ENCODE assay signal across 21 cellular contexts in the genomic region with DNA sequence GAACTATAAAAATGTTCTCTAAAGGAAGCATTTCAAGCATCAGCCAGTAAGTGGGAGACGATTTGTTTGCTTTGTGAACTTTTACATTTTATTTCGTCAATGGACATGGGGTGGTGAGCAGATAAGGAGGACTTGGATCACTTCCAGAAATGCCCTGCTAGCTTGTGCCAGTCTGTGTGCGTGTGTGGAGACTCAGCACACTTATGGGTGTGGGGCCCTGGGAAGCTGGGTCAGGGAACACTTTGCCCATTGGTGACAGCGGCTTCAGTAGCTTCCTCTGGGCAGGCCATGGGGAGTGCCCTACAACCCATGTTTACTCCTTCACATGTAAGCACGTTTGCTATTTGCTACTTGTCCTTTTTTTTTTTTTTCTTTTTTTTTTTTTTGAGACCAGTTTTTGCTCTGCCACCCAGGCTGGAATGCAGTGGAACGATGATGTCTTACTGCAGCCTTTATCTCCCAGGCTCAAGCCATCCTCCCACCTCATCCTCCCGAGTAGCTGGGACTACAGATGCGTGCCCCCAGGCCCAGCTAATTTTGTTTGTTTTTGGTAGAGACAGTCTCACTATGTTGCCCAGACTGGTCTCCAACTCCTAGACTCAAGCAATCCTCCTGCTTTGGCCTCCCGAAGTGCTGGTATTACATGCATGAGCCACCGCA. TPM values are rescaled to one million over a fixed set of nuclear protein-coding genes. Genes with fewer than 3 reads are reported as not detected.
DNase-seq lines count a peak whose midpoint lies in the region; ATAC-seq, FAIRE-seq and TF ChIP-seq lines count a peak whose summit lies in the region.
"Had no signal": no experiment of that assay in that cellular context is flagged by ENCODE, and none has a peak within 500 bp of the region (broad histone marks: within the 10 kb centered on the region; RNA-seq: fewer than 3 reads in every experiment).

No MANE protein-coding gene starts in this region.

- intact Hi-C loops in vagina (cut with DNase I) = no loop called here

- CTCF ChIA-PET in A549 (lab: Yijun Ruan, JAX) = no interaction called here
- CTCF ChIA-PET in activated CD4-positive, alpha-beta T cell treated with anti-CD3 and anti-CD28 coated beads, Interleukin-2, amount 10 ng/mL, durations not matched to agents 7 days and 5 days (lab: Charles Lee) = interaction anchor here (1.4 to 2.3 kb wide), 2 partner anchors 58 to 113 kb away, joined by 3 to 9 read pairs; no protein-coding TSS in a partner anchor

- TF ChIP-seq RAD21 in A549 (conservative IDR thresholded peaks at IDR 0.05 in 1 of 2, IDR thresholded peaks at IDR 0.05 in 1 of 2) = no peak

- H3K4me3 Mint-ChIP-seq in activated CD4-positive, alpha-beta T cell treated with anti-CD3 and anti-CD28 coated beads, Interleukin-2, amount 10 ng/mL, durations not matched to agents 7 days and 5 days = no peak overlapping the region
- H3K4me3 Mint-ChIP-seq: activated CD8-positive, alpha-beta T cell treated with anti-CD3 and anti-CD28 coated beads, Interleukin-2, amount 10 ng/mL, durations not matched to agents 7 days and 5 days; mesothelial cell of epicardium had no signal

- FAIRE-seq in A549 (lab: Jason Lieb, UNC) = no peak
- FAIRE-seq: endothelial cell of umbilical vein, islet of Langerhans had no signal

- peaks cover 38% of the 10 kb centered on the region for H3K36me3 Mint-ChIP-seq in activated CD4-positive, alpha-beta T cell treated with anti-CD3 and anti-CD28 coated beads, Interleukin-2, amount 10 ng/mL, durations not matched to agents 7 days and 5 days (ENCODE audit: low read depth)

- no peak for TF ChIP-seq POLR2A in A549 (IDR thresholded peaks at IDR 0.05; ENCODE audit: low read length)
- TF ChIP-seq POLR2A in vagina (IDR thresholded peaks at IDR 0.05) = no peak

- H3K27ac Mint-ChIP-seq in activated CD4-positive, alpha-beta T cell treated with anti-CD3 and anti-CD28 coated beads, Interleukin-2, amount 10 ng/mL, durations not matched to agents 7 days and 5 days = no peak overlapping the region
- H3K27ac Mint-ChIP-seq: activated CD8-positive, alpha-beta T cell treated with anti-CD3 and anti-CD28 coated beads, Interleukin-2, amount 10 ng/mL, durations not matched to agents 7 days and 5 days; mesothelial cell of epicardium had no signal

- TF ChIP-seq CTCF in A549 (IDR thresholded peaks at IDR 0.05) (no peak), vagina (IDR thresholded peaks at IDR 0.05) (no peak)

- peaks cover 9% of the 10 kb centered on the region; the same call in 2 of the 3 replicates for H3K4me1 ChIP-seq in A549
- H3K4me1 ChIP-seq in vagina = peaks cover 6% of the 10 kb centered on the region

- ATAC-seq in A549 (peak; percentile 74 to 76; a peak in 5 of 6 replicates), esophagus mucosa (peak; percentile 45)
- ATAC-seq: activated CD8-positive, alpha-beta T cell treated with anti-CD3 and anti-CD28 coated beads, Interleukin-2, amount 10 ng/mL, durations not matched to agents 7 days and 5 days; HCT116 had no signal

- H3K4me1 Mint-ChIP-seq in activated CD4-positive, alpha-beta T cell treated with anti-CD3 and anti-CD28 coated beads, Interleukin-2, amount 10 ng/mL, durations not matched to agents 7 days and 5 days = peaks cover 70% of the 10 kb centered on the region

- H3K4me3 ChIP-seq in A549 = no peak overlapping the region
- no peak overlapping the region for H3K4me3 ChIP-seq in vagina
- H3K4me3 ChIP-seq: sigmoid colon, tibial nerve had no signal

- DNase-seq in A549 (ENCODE audit: low read depth in 1 of 2, low spot score in 1 of 2) (peak in 1 of 2 experiments; percentile 42), ELF-1 (ENCODE audit: low read depth, low spot score) (peak; percentile 34), NCI-H510A (lab: John Stamatoyannopoulos, UW) (peak; percentile 24), NCI-H2196 (lab: John Stamatoyannopoulos, UW; ENCODE audit: unreplicated experiment) (no peak), NK-92 (lab: John Stamatoyannopoulos, UW; ENCODE audit: unreplicated experiment) (no peak), vagina (ENCODE audit: extremely low spot score in 2 of 2) (no peak)
- DNase-seq in activated CD4-positive, alpha-beta T cell treated with anti-CD3 and anti-CD28 coated beads, Interleukin-2, amount 10 ng/mL, durations not matched to agents 7 days and 5 days = no peak
- DNase-seq: activated CD8-positive, alpha-beta T cell treated with anti-CD3 and anti-CD28 coated beads, Interleukin-2, amount 10 ng/mL, durations not matched to agents 7 days and 5 days; activated gamma-delta T cell; aorta; glutamatergic neuron; NCI-H2081 treated with DMSO at 0.1 percent for 48 hours; SIG-M5; sigmoid colon; stimulated activated CD4-positive, alpha-beta T cell treated with anti-CD3 and anti-CD28 coated beads, Interleukin-4, amount 100 ng/mL, for 1 hour had no signal

- no peaks in the 10 kb centered on the region for H3K9me3 ChIP-seq in A549
- no peaks in the 10 kb centered on the region for H3K9me3 ChIP-seq in vagina
- H3K9me3 ChIP-seq: sigmoid colon, tibial nerve had no signal

- H3K36me3 ChIP-seq in vagina = peaks cover 0 to 28% of the 10 kb centered on the region in 2 donors
- H3K36me3 ChIP-seq: sigmoid colon had no signal

- H3K4me2 ChIP-seq in A549 = 0 out of 3 replicates have a peak overlapping the region, but pooled peaks have one; percentile 6

- no peaks in the 10 kb centered on the region for H3K9me3 Mint-ChIP-seq in activated CD4-positive, alpha-beta T cell treated with anti-CD3 and anti-CD28 coated beads, Interleukin-2, amount 10 ng/mL, durations not matched to agents 7 days and 5 days
- H3K9me3 Mint-ChIP-seq: mesothelial cell of epicardium had no signal

- no peak for TF ChIP-seq EP300 in A549 (IDR thresholded peaks at IDR 0.05)

- WGBS in A549 (ENCODE audit: missing lambda C conversion rate) = 66% methylated on average over 7 of the region's 10 CpGs

- H3K27me3 ChIP-seq in vagina = no peaks in the 10 kb centered on the region
- H3K27me3 ChIP-seq: sigmoid colon, tibial nerve had no signal

- H3K27me3 Mint-ChIP-seq in activated CD4-positive, alpha-beta T cell treated with anti-CD3 and anti-CD28 coated beads, Interleukin-2, amount 10 ng/mL, durations not matched to agents 7 days and 5 days = peaks cover 3% of the 10 kb centered on the region

- no peak overlapping the region for H3K27ac ChIP-seq in A549
- H3K27ac ChIP-seq in vagina = no peak overlapping the region
- H3K27ac ChIP-seq: sigmoid colon, tibial nerve had no signal

- POLR2A ChIA-PET in A549 (lab: Yijun Ruan, JAX) = no interaction called here
- POLR2A ChIA-PET in activated CD4-positive, alpha-beta T cell treated with anti-CD3 and anti-CD28 coated beads, Interleukin-2, amount 10 ng/mL, durations not matched to agents 7 days and 5 days (lab: Charles Lee) = no interaction called here

TF ChIP-seq in A549, 52 proteins besides CTCF, POLR2A, EP300 and RAD21:
- TF ChIP-seq RNF2 (IDR thresholded peaks at IDR 0.05; ENCODE audit: borderline replicate concordance, low read depth) = no peak
- no peak for TF ChIP-seq MAFK (IDR thresholded peaks at IDR 0.05; ENCODE audit: partially characterized antibody)
- no peak for TF ChIP-seq SMC3 (IDR thresholded peaks at IDR 0.05)
- TF ChIP-seq GATA3 (IDR thresholded peaks at IDR 0.05; ENCODE audit: borderline replicate concordance) = no peak
- TF ChIP-seq HOXB5 (CRISPR knock-in tag; IDR thresholded peaks at IDR 0.05) = no peak
- TF ChIP-seq ZNF302 (CRISPR knock-in tag; IDR thresholded peaks at IDR 0.05) = no peak
- no peak for TF ChIP-seq BHLHE40 (IDR thresholded peaks at IDR 0.05; ENCODE audit: low read depth, low read length)
- TF ChIP-seq NPAS2 (CRISPR knock-in tag; IDR thresholded peaks at IDR 0.05; ENCODE audit: borderline replicate concordance) = no peak
- TF ChIP-seq, protein P1, sequence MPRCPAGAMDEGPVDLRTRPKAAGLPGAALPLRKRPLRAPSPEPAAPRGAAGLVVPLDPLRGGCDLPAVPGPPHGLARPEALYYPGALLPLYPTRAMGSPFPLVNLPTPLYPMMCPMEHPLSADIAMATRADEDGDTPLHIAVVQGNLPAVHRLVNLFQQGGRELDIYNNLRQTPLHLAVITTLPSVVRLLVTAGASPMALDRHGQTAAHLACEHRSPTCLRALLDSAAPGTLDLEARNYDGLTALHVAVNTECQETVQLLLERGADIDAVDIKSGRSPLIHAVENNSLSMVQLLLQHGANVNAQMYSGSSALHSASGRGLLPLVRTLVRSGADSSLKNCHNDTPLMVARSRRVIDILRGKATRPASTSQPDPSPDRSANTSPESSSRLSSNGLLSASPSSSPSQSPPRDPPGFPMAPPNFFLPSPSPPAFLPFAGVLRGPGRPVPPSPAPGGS (IDR thresholded peaks at IDR 0.05) = no peak
- no peak for TF ChIP-seq PBX3 (IDR thresholded peaks at IDR 0.05)

RNA-seq across cellular contexts. Expression of gene PRDM1, which starts 24.2 kb away (rescaled TPM):
- polyA plus RNA-seq in A549 (2011; rRNA removed) (9.0 and 11.2 TPM in 2 replicates), A549 (2017; fragmentation: RNase III; extraction: RNeasy Plus Mini Kit Qiagen cat#74134 plus additional on column Dnase treatment) (2.5 to 3.0 TPM (median 2.6 TPM) in 3 replicates)
- 6.1 and 8.7 TPM in 2 replicates for polyA plus RNA-seq in A549 (2012; cell fraction: cytosol; rRNA removed)
- 19.1 and 19.2 TPM in 2 replicates for polyA plus RNA-seq in A549 (2012; cell fraction: nucleus; rRNA removed)
- polyA minus RNA-seq in A549 (2011; rRNA and poly(A)+ RNA removed) = 29.0 and 29.1 TPM in 2 replicates
- total RNA-seq in esophagus mucosa (94.1 TPM), vagina (27.0 TPM)
- total RNA-seq in activated CD4-positive, alpha-beta T cell treated with anti-CD3 and anti-CD28 coated beads, Interleukin-2, amount 10 ng/mL, durations not matched to agents 7 days and 5 days = 10 to 100 TPM; 27.1 to 30.8 TPM

Comparison
In these comparisons a context has a peak if more than half of its experiments do, and no peak if none do; other contexts are left out.
1. DNase-seq: peak in ELF-1 (single experiment) and NCI-H510A (single experiment); none in NCI-H2196 (single experiment), NK-92 (single experiment), vagina (0 of 2) and activated CD4-positive, alpha-beta T cell treated with anti-CD3 and anti-CD28 coated beads, Interleukin-2, amount 10 ng/mL, durations not matched to agents 7 days and 5 days (single experiment).